ENCODE assay signal across 26 cellular contexts in genomic region chr7:22087861-22088260, GRCh38.
"Had no signal": no experiment of that assay in that cellular context is flagged by ENCODE, and none has a peak within 500 bp of the region (broad histone marks: within the 10 kb centered on the region; RNA-seq: fewer than 3 reads in every experiment).

No MANE protein-coding gene starts in this region.

- H3K4me3 Mint-ChIP-seq: natural killer cell; nephron; neural progenitor cell; stimulated activated effector memory CD8-positive, alpha-beta T cell treated with anti-CD3 and anti-CD28 coated beads, Interleukin-12 subunit alpha, Interleukin-12 subunit beta, amount 100 ng/mL, for 72 hours; stimulated activated naive B cell treated with anti-CD40 and anti-IgM and Interleukin-4, amounts not matched to agents 10 μg/mL and 1 μg/mL and 100 μg/mL, for 72 hours; stimulated activated naive CD8-positive, alpha-beta T cell treated with anti-CD3 and anti-CD28 coated beads, Interleukin-15, Interleukin-2, amounts not matched to agents 100 ng/mL and 50 ng/mL, for 24 hours had no signal

- H3K4me1 ChIP-seq: right lobe of liver had no signal

- H3K9me3 Mint-ChIP-seq: natural killer cell; nephron; stimulated activated effector memory CD8-positive, alpha-beta T cell treated with anti-CD3 and anti-CD28 coated beads, Interleukin-12 subunit alpha, Interleukin-12 subunit beta, amount 100 ng/mL, for 72 hours; stimulated activated naive B cell treated with anti-CD40 and anti-IgM and Interleukin-4, amounts not matched to agents 10 μg/mL and 1 μg/mL and 100 μg/mL, for 72 hours; stimulated activated naive CD8-positive, alpha-beta T cell treated with anti-CD3 and anti-CD28 coated beads, Interleukin-15, Interleukin-2, amounts not matched to agents 100 ng/mL and 50 ng/mL, for 24 hours had no signal

- DNase-seq: natural killer cell; occipital lobe; ovary; psoas muscle; right cardiac atrium; right lobe of liver; sigmoid colon; small intestine; stimulated activated CD4-positive, alpha-beta T cell treated with anti-CD3 and anti-CD28 coated beads, Interleukin-15, amount 100 ng/mL, for 24 hours; stimulated activated CD4-positive, alpha-beta T cell treated with anti-CD3 and anti-CD28 coated beads, Interleukin-2, amount 100 ng/mL, for 24 hours; stimulated activated CD4-positive, alpha-beta T cell treated with anti-CD3 and anti-CD28 coated beads, Interleukin-2, amount 100 ng/mL, for 48 hours; stimulated activated CD4-positive, alpha-beta T cell treated with anti-CD3 and anti-CD28 coated beads, Interleukin-4, amount 100 ng/mL, for 24 hours; stimulated activated naive B cell treated with anti-CD40 and anti-IgM and Interleukin-4, amounts not matched to agents 10 μg/mL and 1 μg/mL and 100 μg/mL, for 72 hours; stimulated activated naive CD4-positive, alpha-beta T cell treated with Interleukin-2 at 50 U/mL for 16 hours; stomach; thyroid gland; trophoblast cell had no signal

- H3K36me3 Mint-ChIP-seq: natural killer cell; neural progenitor cell; stimulated activated effector memory CD8-positive, alpha-beta T cell treated with anti-CD3 and anti-CD28 coated beads, Interleukin-12 subunit alpha, Interleukin-12 subunit beta, amount 100 ng/mL, for 72 hours; stimulated activated naive B cell treated with anti-CD40 and anti-IgM and Interleukin-4, amounts not matched to agents 10 μg/mL and 1 μg/mL and 100 μg/mL, for 72 hours had no signal

- H3K4me3 ChIP-seq: neural progenitor cell, ovary, psoas muscle, right lobe of liver, sigmoid colon, stomach, thoracic aorta, thyroid gland, tibial nerve, upper lobe of left lung, vagina had no signal

- H3K27ac ChIP-seq: neural progenitor cell, ovary, psoas muscle, right lobe of liver, sigmoid colon, stomach, thoracic aorta, thyroid gland, tibial nerve, upper lobe of left lung, vagina had no signal

- ATAC-seq: natural killer cell; psoas muscle; stimulated activated naive B cell treated with anti-CD40 and anti-IgM and Interleukin-4, amounts not matched to agents 10 μg/mL and 1 μg/mL and 100 μg/mL, for 72 hours had no signal

- H3K9ac ChIP-seq: neural progenitor cell had no signal

- H3K9me3 ChIP-seq: ovary, psoas muscle, right lobe of liver, sigmoid colon, stomach, thoracic aorta, thyroid gland, tibial nerve, upper lobe of left lung, vagina had no signal

- H3K27me3 ChIP-seq: ovary, right lobe of liver, sigmoid colon, stomach, thyroid gland, tibial nerve, upper lobe of left lung, vagina had no signal

- H3K4me1 Mint-ChIP-seq: stimulated activated effector memory CD8-positive, alpha-beta T cell treated with anti-CD3 and anti-CD28 coated beads, Interleukin-12 subunit alpha, Interleukin-12 subunit beta, amount 100 ng/mL, for 72 hours had no signal

- H3K36me3 ChIP-seq: neural progenitor cell, ovary, right lobe of liver, sigmoid colon, stomach, thoracic aorta, thyroid gland, tibial nerve, upper lobe of left lung, vagina had no signal

- H3K27ac Mint-ChIP-seq: natural killer cell; nephron; neural progenitor cell; progenitor cell of endocrine pancreas; stimulated activated effector memory CD8-positive, alpha-beta T cell treated with anti-CD3 and anti-CD28 coated beads, Interleukin-12 subunit alpha, Interleukin-12 subunit beta, amount 100 ng/mL, for 72 hours; stimulated activated naive B cell treated with anti-CD40 and anti-IgM and Interleukin-4, amounts not matched to agents 10 μg/mL and 1 μg/mL and 100 μg/mL, for 72 hours; stimulated activated naive CD8-positive, alpha-beta T cell treated with anti-CD3 and anti-CD28 coated beads, Interleukin-15, Interleukin-2, amounts not matched to agents 100 ng/mL and 50 ng/mL, for 24 hours had no signal

- H3K4me2 ChIP-seq: neural progenitor cell had no signal

- H2AFZ ChIP-seq: neural progenitor cell had no signal
